Comparison of ENCODE assay signal across 14 cellular contexts in genomic region chr10:113496124-113496523, GRCh38. TPM values are rescaled to one million over a fixed set of nuclear protein-coding genes. Genes with fewer than 3 reads are reported as not detected.
"Had no signal": no experiment of that assay in that cellular context is flagged by ENCODE, and none has a peak within 500 bp of the region (broad histone marks: within the 10 kb centered on the region; RNA-seq: fewer than 3 reads in every experiment).

No MANE protein-coding gene starts in this region.

- H3K36me3 Mint-ChIP-seq: activated naive CD8-positive, alpha-beta T cell treated with anti-CD3 and anti-CD28 coated beads for 36 hours had no signal

- DNase-seq: activated gamma-delta T cell; activated naive CD8-positive, alpha-beta T cell treated with anti-CD3 and anti-CD28 coated beads for 36 hours; activated T-cell treated with anti-CD3 and anti-CD28 coated beads, Interleukin-2, amount 50 U/mL, for 4 hours; foreskin keratinocyte; left lung; spleen; stimulated activated CD4-positive, alpha-beta T cell treated with anti-CD3 and anti-CD28 coated beads, Interleukin-2, amount 100 ng/mL, for 24 hours; stimulated activated naive CD4-positive, alpha-beta T cell treated with Interleukin-2 at 50 U/mL for 16 hours; T-helper 2 cell had no signal

- H3K4me1 ChIP-seq: foreskin keratinocyte had no signal

- H3K9me3 ChIP-seq: left lung, right atrium auricular region, spleen, vagina had no signal

- H3K36me3 ChIP-seq: left lung, right atrium auricular region, spleen, vagina had no signal

- H3K4me3 Mint-ChIP-seq: activated naive CD8-positive, alpha-beta T cell treated with anti-CD3 and anti-CD28 coated beads for 36 hours; activated T-cell treated with anti-CD3 and anti-CD28 coated beads, Interleukin-2, amount 50 U/mL, for 4 hours had no signal

- H3K4me3 ChIP-seq: left lung, right atrium auricular region, spleen, vagina had no signal

- H3K4me1 Mint-ChIP-seq: activated naive CD8-positive, alpha-beta T cell treated with anti-CD3 and anti-CD28 coated beads for 36 hours had no signal

- H3K27ac Mint-ChIP-seq: activated naive CD8-positive, alpha-beta T cell treated with anti-CD3 and anti-CD28 coated beads for 36 hours had no signal

- H3K27ac ChIP-seq: foreskin keratinocyte, right atrium auricular region, vagina had no signal

- H3K9me3 Mint-ChIP-seq: activated naive CD8-positive, alpha-beta T cell treated with anti-CD3 and anti-CD28 coated beads for 36 hours; activated T-cell treated with anti-CD3 and anti-CD28 coated beads, Interleukin-2, amount 50 U/mL, for 4 hours had no signal

- H3K27me3 ChIP-seq: foreskin keratinocyte, left lung, right atrium auricular region, vagina had no signal

RNA-seq across cellular contexts. Expression of gene HABP2, which starts 56.7 kb away (rescaled TPM):
- total RNA-seq: activated naive CD8-positive, alpha-beta T cell treated with anti-CD3 and anti-CD28 coated beads for 36 hours; cerebellum; dermis microvascular lymphatic vessel endothelial cell; foreskin keratinocyte; mesenteric fat pad; right atrium auricular region; spleen; vagina had no signal
- polyA plus RNA-seq: foreskin keratinocyte, spleen had no signal
